In genomic region chr1:200923607-200924006, GRCh38 we compare ENCODE assay signal across 2 cellular contexts.
TF ChIP-seq lines count a peak whose summit lies in the region.

No MANE protein-coding gene starts in this region.

TF ChIP-seq in A549, 52 proteins besides CTCF, POLR2A, EP300 and RAD21 (continued from another document):
- TF ChIP-seq BHLHE40 (IDR thresholded peaks at IDR 0.05; ENCODE audit: low read depth, low read length): no peak
- no peak for TF ChIP-seq NPAS2 (CRISPR knock-in tag; IDR thresholded peaks at IDR 0.05; ENCODE audit: borderline replicate concordance)
- TF ChIP-seq FOSL2 (IDR thresholded peaks at IDR 0.05): no peak
- no peak for TF ChIP-seq FOSL2 (CRISPR knock-in tag; IDR thresholded peaks at IDR 0.05)
- TF ChIP-seq CEBPB (IDR thresholded peaks at IDR 0.05): no peak
- TF ChIP-seq HEYL (CRISPR knock-in tag; IDR thresholded peaks at IDR 0.05): no peak
- no peak for TF ChIP-seq RARB (CRISPR knock-in tag; IDR thresholded peaks at IDR 0.05)
- no peak for TF ChIP-seq E2F6 (IDR thresholded peaks at IDR 0.05; ENCODE audit: borderline replicate concordance, low read depth)
- no peak for TF ChIP-seq MAX (IDR thresholded peaks at IDR 0.05)
- no peak for TF ChIP-seq HMGXB4 (CRISPR knock-in tag; IDR thresholded peaks at IDR 0.05; ENCODE audit: borderline replicate concordance)
- no peak for TF ChIP-seq GATA3 (IDR thresholded peaks at IDR 0.05; ENCODE audit: borderline replicate concordance)
- TF ChIP-seq FOXS1 (CRISPR knock-in tag; IDR thresholded peaks at IDR 0.05): no peak
- no peak for TF ChIP-seq CHD2 (IDR thresholded peaks at IDR 0.05; ENCODE audit: low read length, partially characterized antibody)
- TF ChIP-seq ZFP36 (IDR thresholded peaks at IDR 0.05; ENCODE audit: borderline replicate concordance, partially characterized antibody): no peak
- no peak for TF ChIP-seq KDM5A (IDR thresholded peaks at IDR 0.05)
- no peak for TF ChIP-seq PBX3 (IDR thresholded peaks at IDR 0.05)

TF ChIP-seq in HEK293T, 16 proteins besides CTCF, POLR2A, EP300 and RAD21 (continued from another document):
- TF ChIP-seq PKNOX1 (IDR thresholded peaks at IDR 0.05) (no peak), FOXK2 (IDR thresholded peaks at IDR 0.05) (no peak), CTBP1 (IDR thresholded peaks at IDR 0.05; ENCODE audit: borderline replicate concordance) (no peak), ZNF384 (IDR thresholded peaks at IDR 0.05) (no peak), LEF1 (IDR thresholded peaks at IDR 0.05; ENCODE audit: borderline replicate concordance) (no peak), FOXA1 (IDR thresholded peaks at IDR 0.05) (no peak), SP1 (IDR thresholded peaks at IDR 0.05) (no peak), TARDBP (IDR thresholded peaks at IDR 0.05) (no peak), ELF4 (IDR thresholded peaks at IDR 0.05) (no peak), HDGF (IDR thresholded peaks at IDR 0.05; ENCODE audit: borderline replicate concordance) (no peak)
